1 cellular context compared by ENCODE assay signal in the genomic region with DNA sequence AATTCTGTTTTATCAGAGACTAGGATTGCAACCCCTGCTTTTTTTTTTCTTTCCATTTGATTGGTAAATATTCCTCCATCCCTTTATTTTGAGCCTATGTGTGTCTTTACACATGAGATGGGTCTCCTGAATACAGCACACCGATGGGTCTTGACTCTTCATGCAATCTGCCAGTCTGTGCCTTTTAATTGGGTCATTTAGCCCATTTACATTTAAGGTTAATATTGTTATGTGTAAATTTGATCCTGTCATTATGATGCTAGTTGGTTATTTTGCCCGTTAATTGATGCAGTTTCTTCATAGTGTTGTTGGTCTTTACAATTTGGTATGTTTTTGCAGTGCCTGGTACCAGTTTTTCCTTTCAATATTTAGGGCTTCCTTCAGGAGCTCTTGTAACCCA. TPM values are rescaled to one million over a fixed set of nuclear protein-coding genes. Genes with fewer than 3 reads are reported as not detected.
"Had no signal": no experiment of that assay in that cellular context is flagged by ENCODE, and none has a peak within 500 bp of the region (broad histone marks: within the 10 kb centered on the region; RNA-seq: fewer than 3 reads in every experiment).

No MANE protein-coding gene starts in this region.

RNA-seq across cellular contexts. Expression of a gene that starts 36.9 kb away (rescaled TPM):
- total RNA-seq: LHCN-M2 had no signal
